ENCODE assay signal across 9 cellular contexts in genomic region chr14:69879175-69880047, GRCh38. TPM values are rescaled to one million over a fixed set of nuclear protein-coding genes. Genes with fewer than 3 reads are reported as not detected.
A peak's percentile ranks its signal among the peaks of the same experiment; 100 is the strongest.
DNase-seq lines count a peak whose midpoint lies in the region; ATAC-seq and TF ChIP-seq lines count a peak whose summit lies in the region.
"Had no signal": no experiment of that assay in that cellular context is flagged by ENCODE, and none has a peak within 500 bp of the region (broad histone marks: within the 10 kb centered on the region; RNA-seq: fewer than 3 reads in every experiment).

TSS of gene SMOC1 (plus strand) at chr14:69879416. CDS start at chr14:69879679, 263 bp downstream.

- H3K9ac ChIP-seq in neural cell (ENCODE audit: low read length), result peak within 1 kb of the TSS; percentile 59

- no peaks in the 10 kb centered on the region for H3K4me1 ChIP-seq in Panc1 (ENCODE audit: control insufficient read depth, insufficient read depth, low read length)
- peaks cover 4% of the 10 kb centered on the region for H3K4me1 ChIP-seq in upper lobe of right lung

- H3F3A ChIP-seq in neural cell (ENCODE audit: insufficient read depth, low read length, poor library complexity, severe bottlenecking), result peaks cover 6% of the 10 kb centered on the region

- TF ChIP-seq CTCF in Panc1 (IDR thresholded peaks at IDR 0.05), result no peak
- no peak for TF ChIP-seq CTCF in epithelial cell of esophagus (IDR thresholded peaks at IDR 0.05; ENCODE audit: insufficient read depth, low read depth, low read length, missing control alignments)
- TF ChIP-seq CTCF in neural cell (IDR thresholded peaks at IDR 0.05; ENCODE audit: poor library complexity, severe bottlenecking), result no peak
- no peak for TF ChIP-seq CTCF in upper lobe of right lung (IDR thresholded peaks at IDR 0.05)

- POLR2A ChIA-PET in Panc1 (lab: Charles Lee), result no interaction called here

- peak within 1 kb of the TSS; percentile 11 to 12; a peak in 2 of 4 replicates for H3K4me3 ChIP-seq in Panc1 (ENCODE audit: low read depth in 2 of 2, low read length in 2 of 2)
- H3K4me3 ChIP-seq in epithelial cell of esophagus (ENCODE audit: low read length), result peak within 1 kb of the TSS; percentile 59
- H3K4me3 ChIP-seq in neural cell (ENCODE audit: low read length), result peak within 1 kb of the TSS; percentile 76
- no peak within 1 kb of the TSS for H3K4me3 ChIP-seq in upper lobe of right lung

- in situ Hi-C loops in Panc1 (cut with HindIII; ENCODE audit: low pct_unique_long_range_greater_than_20kb, low sequenced_read_pairs), result no loop called here

- H3K9me2 ChIP-seq in neural cell (ENCODE audit: insufficient read depth, low read length), result no peaks in the 10 kb centered on the region

- H3K4me2 ChIP-seq in neural cell (ENCODE audit: low read length), result peak within 1 kb of the TSS; percentile 55

- CTCF ChIA-PET in Panc1 (lab: Charles Lee), result no interaction called here

- H3K36me3 ChIP-seq in Panc1 (ENCODE audit: control insufficient read depth, insufficient read depth, low read length) (no peaks in the 10 kb centered on the region), neural cell (ENCODE audit: insufficient read depth, low read length) (no peaks in the 10 kb centered on the region), upper lobe of right lung (no peaks in the 10 kb centered on the region)

- BruUV-seq in Panc1 (replicated peaks; lab: Mats Ljungman, UMichigan), result no TSS peak

- DNase-seq in Right ventricle myocardium inferior (ENCODE audit: missing footprints) (no peak), cardiac septum (ENCODE audit: low spot score) (no peak), Panc1 (ENCODE audit: low read depth, low spot score) (no peak), epithelial cell of esophagus (ENCODE audit: low read depth) (peak; percentile 85), upper lobe of right lung (no peak), mesenteric fat pad (ENCODE audit: low spot score) (no peak), foreskin melanocyte (no peak)

- peak; percentile 56 for ATAC-seq in Right ventricle myocardium inferior
- peak; percentile 88 for ATAC-seq in Panc1
- peak; percentile 38 for ATAC-seq in upper lobe of right lung

- H3K27ac ChIP-seq in Panc1 (ENCODE audit: low read length) (no peak within 1 kb of the TSS), neural cell (ENCODE audit: low read length) (no peak within 1 kb of the TSS), upper lobe of right lung (no peak within 1 kb of the TSS)
- H3K27ac ChIP-seq: VCaP had no signal

- H2AFZ ChIP-seq in neural cell (ENCODE audit: low read depth, low read length), result peak within 1 kb of the TSS; percentile 40

- peak; percentile 21 for TF ChIP-seq EP300 in neural cell (conservative IDR thresholded peaks at IDR 0.05; ENCODE audit: poor library complexity, severe bottlenecking)

- H3K9me3 ChIP-seq in Panc1 (ENCODE audit: control insufficient read depth, insufficient read depth, low read depth, low read length), result no peaks in the 10 kb centered on the region
- no peaks in the 10 kb centered on the region for H3K9me3 ChIP-seq in neural cell (ENCODE audit: low read length)
- H3K9me3 ChIP-seq in upper lobe of right lung, result no peaks in the 10 kb centered on the region

- TF ChIP-seq RAD21 in neural cell (conservative IDR thresholded peaks at IDR 0.05), result peak; percentile 41

- H3K27me3 ChIP-seq in Panc1 (ENCODE audit: control insufficient read depth, insufficient read depth, low read length) (peaks cover 9% of the 10 kb centered on the region), neural cell (ENCODE audit: insufficient read depth, low read depth, low read length) (no peaks in the 10 kb centered on the region), upper lobe of right lung (peaks cover 48% of the 10 kb centered on the region)

- peaks cover 46% of the 10 kb centered on the region for H3K79me2 ChIP-seq in neural cell (replicated peaks; ENCODE audit: insufficient read depth, low read length)

- intact Hi-C loops in Right ventricle myocardium inferior (cut with DNase I), result loop anchor here (10.0 kb wide), 1 partner anchor 135 kb away; no protein-coding TSS in a partner anchor
- intact Hi-C loops in cardiac septum (cut with DNase I), result no loop called here
- intact Hi-C loops in Panc1 (cut with micrococcal nuclease; ENCODE audit: unreplicated experiment), result no loop called here
- intact Hi-C loops in upper lobe of right lung (cut with DNase I), result no loop called here

- H4K20me1 ChIP-seq in neural cell (ENCODE audit: insufficient read depth), result no peaks in the 10 kb centered on the region

TF ChIP-seq in neural cell, 6 proteins besides CTCF, POLR2A, EP300 and RAD21:
- peak; percentile 34 for TF ChIP-seq POLR2AphosphoS5 (IDR thresholded peaks at IDR 0.05)
- TF ChIP-seq SMC3 (conservative IDR thresholded peaks at IDR 0.05; ENCODE audit: poor library complexity), result peak; percentile 61
- no peak for TF ChIP-seq TAF1 (IDR thresholded peaks at IDR 0.05; ENCODE audit: low read depth)
- TF ChIP-seq MXI1 (conservative IDR thresholded peaks at IDR 0.05; ENCODE audit: poor library complexity, severe bottlenecking), result peak; percentile 84
- TF ChIP-seq EZH2 (IDR thresholded peaks at IDR 0.05; ENCODE audit: borderline replicate concordance, insufficient read depth, low read length, poor library complexity, severe bottlenecking), result no peak

RNA-seq across cellular contexts. Expression of gene SMOC1, which starts in this region (rescaled TPM):
- 1.2 TPM for total RNA-seq in Right ventricle myocardium inferior
- total RNA-seq in cardiac septum, result 0.22 TPM
- 0.46 TPM for total RNA-seq in Panc1 (2021; ENCODE audit: unreplicated experiment)
- not detected for polyA plus RNA-seq in Panc1 (2012; ENCODE audit: insufficient read length)
- polyA plus RNA-seq in neural cell, result 4.1 and 8.7 TPM in 2 replicates
- 6.1 and 6.3 TPM in 2 replicates for polyA minus RNA-seq in neural cell
- total RNA-seq in upper lobe of right lung, result 1.1 TPM
- 0.93 TPM for total RNA-seq in mesenteric fat pad

Comparison
In these comparisons a context has a peak if more than half of its experiments do, and no peak if none do; other contexts are left out.
1. Peak in ATAC-seq and H3K4me3 ChIP-seq in Panc1; RNA of the gene not detected or under 1 TPM.
2. ATAC-seq: peak in every context shown above with its lines; median percentile 88 in Panc1; 56 in Right ventricle myocardium inferior; 38 in upper lobe of right lung.